ENCODE assay signal across 13 cellular contexts in genomic region chr5:135045488-135045887, GRCh38. TPM values are rescaled to one million over a fixed set of nuclear protein-coding genes. Genes with fewer than 3 reads are reported as not detected.
DNase-seq lines count a peak whose midpoint lies in the region; ATAC-seq and TF ChIP-seq lines count a peak whose summit lies in the region.
"Had no signal": no experiment of that assay in that cellular context is flagged by ENCODE, and none has a peak within 500 bp of the region (broad histone marks: within the 10 kb centered on the region; RNA-seq: fewer than 3 reads in every experiment).

No MANE protein-coding gene starts in this region.

- H3K9me2 ChIP-seq in DOHH2 (replicated peaks; ENCODE audit: control insufficient read depth, low read length) (no peaks in the 10 kb centered on the region), MM.1S (replicated peaks; ENCODE audit: insufficient read depth, low read length) (no peaks in the 10 kb centered on the region)

- no peak overlapping the region for H3K9ac ChIP-seq in MM.1S (ENCODE audit: low read length)
- H3K9ac ChIP-seq: GM23248 had no signal

- no peaks in the 10 kb centered on the region for H3K79me2 ChIP-seq in DOHH2 (ENCODE audit: control insufficient read depth, low read length)
- H3K79me2 ChIP-seq in MM.1S (ENCODE audit: low read length) = no peaks in the 10 kb centered on the region
- H3K79me2 ChIP-seq in osteoblast (ENCODE audit: insufficient read depth, low read length) = no peaks in the 10 kb centered on the region

- H4K20me1 ChIP-seq in DOHH2 (ENCODE audit: control insufficient read depth, insufficient read depth, low read depth, low read length) (no peaks in the 10 kb centered on the region), MM.1S (ENCODE audit: insufficient read depth, low read length) (no peaks in the 10 kb centered on the region), osteoblast (ENCODE audit: insufficient read depth, low read length) (peaks cover 2% of the 10 kb centered on the region)

- no peaks in the 10 kb centered on the region for H3K9me3 ChIP-seq in DOHH2 (ENCODE audit: control insufficient read depth, insufficient read depth, low read length)
- H3K9me3 ChIP-seq in MM.1S (replicated peaks; ENCODE audit: insufficient read depth, low read length) = no peaks in the 10 kb centered on the region
- no peaks in the 10 kb centered on the region for H3K9me3 ChIP-seq in osteoblast (ENCODE audit: low read depth, low read length)
- H3K9me3 ChIP-seq: BE2C had no signal

- no peaks in the 10 kb centered on the region for H3K9me3 Mint-ChIP-seq in chondrocyte (ENCODE audit: low read depth)
- H3K9me3 Mint-ChIP-seq: CD4-positive, alpha-beta memory T cell had no signal

- H3F3A ChIP-seq in DOHH2 (ENCODE audit: control insufficient read depth, insufficient read depth) = peaks cover 6% of the 10 kb centered on the region
- no peaks in the 10 kb centered on the region for H3F3A ChIP-seq in MM.1S (ENCODE audit: insufficient read depth, low read length)

- DNase-seq in MM.1S = peak; percentile 65
- peak; percentile 29 for DNase-seq in chondrocyte (ENCODE audit: low spot score)
- peak; percentile 78 for DNase-seq in osteoblast (ENCODE audit: insufficient read length, low spot score, missing footprints)
- DNase-seq in SW480 (ENCODE audit: low spot score) = no peak
- no peak for DNase-seq in RWPE1 (ENCODE audit: low spot score)
- DNase-seq: BE2C; CD4-positive, alpha-beta memory T cell; DMS153; GM23248 had no signal

- TF ChIP-seq CTCF in DOHH2 (IDR thresholded peaks at IDR 0.05; ENCODE audit: low read depth, low read length, poor library complexity, severe bottlenecking) = no peak
- TF ChIP-seq CTCF in MM.1S (IDR thresholded peaks at IDR 0.05; ENCODE audit: low read length) = no peak
- no peak for TF ChIP-seq CTCF in chondrocyte (IDR thresholded peaks at IDR 0.05)
- TF ChIP-seq CTCF in osteoblast (IDR thresholded peaks at IDR 0.05; ENCODE audit: extremely low read depth, low read depth, low read length) = no peak
- no peak for TF ChIP-seq CTCF in RWPE1 (conservative IDR thresholded peaks at IDR 0.05; ENCODE audit: low read depth)

- H3K4me3 ChIP-seq in DOHH2 (ENCODE audit: low read length) (no peak overlapping the region), MM.1S (ENCODE audit: low read length) (no peak overlapping the region), osteoblast (ENCODE audit: insufficient read depth, low read length) (no peak overlapping the region)
- H3K4me3 ChIP-seq: GM23248 had no signal

- POLR2A ChIA-PET in RWPE1 (lab: Yijun Ruan, JAX; ENCODE audit: low non-redundant PET) = no interaction called here

- no peaks in the 10 kb centered on the region for H3K27me3 ChIP-seq in DOHH2 (ENCODE audit: control insufficient read depth, low read length)
- no peaks in the 10 kb centered on the region for H3K27me3 ChIP-seq in MM.1S (replicated peaks; ENCODE audit: insufficient read depth, low read length)
- peaks cover 40% of the 10 kb centered on the region for H3K27me3 ChIP-seq in osteoblast (ENCODE audit: insufficient read depth, low read length)

- no peaks in the 10 kb centered on the region for H3K36me3 ChIP-seq in DOHH2 (ENCODE audit: control insufficient read depth, low read length)
- H3K36me3 ChIP-seq in MM.1S (replicated peaks; ENCODE audit: insufficient read depth, low read length) = no peaks in the 10 kb centered on the region
- no peaks in the 10 kb centered on the region for H3K36me3 ChIP-seq in osteoblast (ENCODE audit: insufficient read depth, low read length)
- H3K36me3 ChIP-seq: BE2C had no signal

- H3K4me2 ChIP-seq in DOHH2 (ENCODE audit: low read length) (peak overlapping the region; percentile 22; the same call in 1 of the 2 replicates), MM.1S (ENCODE audit: low read depth, low read length) (peak overlapping the region; percentile 7; the same call in 1 of the 2 replicates), osteoblast (ENCODE audit: insufficient read depth, low read length) (no peak overlapping the region)

- no peak overlapping the region for H3K27ac ChIP-seq in DOHH2 (ENCODE audit: low read depth, low read length)
- no peak overlapping the region for H3K27ac ChIP-seq in MM.1S (ENCODE audit: low read length)
- no peak overlapping the region for H3K27ac ChIP-seq in osteoblast (ENCODE audit: low read depth, low read length)
- no peak overlapping the region for H3K27ac ChIP-seq in RWPE1
- H3K27ac ChIP-seq: C4-2B, GM23248 had no signal

- no peak overlapping the region for H3K27ac Mint-ChIP-seq in chondrocyte (ENCODE audit: unreplicated experiment)
- H3K27ac Mint-ChIP-seq: CD4-positive, alpha-beta memory T cell; IgD-negative memory B cell had no signal

- H3K27me3 Mint-ChIP-seq in chondrocyte (ENCODE audit: low read depth) = peaks cover 89% of the 10 kb centered on the region

- no peak overlapping the region for H3K4me3 Mint-ChIP-seq in chondrocyte (ENCODE audit: unreplicated experiment)
- H3K4me3 Mint-ChIP-seq: CD4-positive, alpha-beta memory T cell; IgD-negative memory B cell had no signal

- H2AFZ ChIP-seq in MM.1S (ENCODE audit: low read length) (peak overlapping the region; percentile 13; the same call in 1 of the 2 replicates), osteoblast (ENCODE audit: low read length) (no peak overlapping the region)
- H2AFZ ChIP-seq: GM23248 had no signal

- no peaks in the 10 kb centered on the region for H3K36me3 Mint-ChIP-seq in chondrocyte (ENCODE audit: low read depth)
- H3K36me3 Mint-ChIP-seq: CD4-positive, alpha-beta memory T cell had no signal

- H3K4me1 Mint-ChIP-seq in chondrocyte (ENCODE audit: low read depth) = peaks cover under 1% of the 10 kb centered on the region

- H3K4me1 ChIP-seq in DOHH2 (ENCODE audit: control insufficient read depth, low read length) = peaks cover 74% of the 10 kb centered on the region
- peaks cover 14% of the 10 kb centered on the region for H3K4me1 ChIP-seq in MM.1S (ENCODE audit: low read length)
- H3K4me1 ChIP-seq in osteoblast (ENCODE audit: insufficient read depth, low read length) = no peaks in the 10 kb centered on the region
- H3K4me1 ChIP-seq: BE2C had no signal

- ATAC-seq in HG02763 (IDR thresholded peaks at IDR 0.05; ENCODE audit: unreplicated experiment) = no peak

- CTCF ChIA-PET in RWPE1 (lab: Yijun Ruan, JAX) = no interaction called here

RNA-seq across cellular contexts. Expression of gene PITX1, which starts 11.5 kb away (rescaled TPM):
- 0.18 TPM in 1 of 3 replicates, not detected in the others for total RNA-seq in chondrocyte
- 8.3 and 9.8 TPM in 2 replicates for total RNA-seq in osteoblast
- total RNA-seq: CD4-positive, alpha-beta memory T cell; GM23248 had no signal

Comparison
In these comparisons a context has a peak if more than half of its experiments do, and no peak if none do; other contexts are left out.
1. DNase-seq: peak in MM.1S (single experiment), chondrocyte (single experiment) and osteoblast (single experiment); none in SW480 (single experiment) and RWPE1 (single experiment).